1 cellular context compared by ENCODE assay signal in the genomic region with DNA sequence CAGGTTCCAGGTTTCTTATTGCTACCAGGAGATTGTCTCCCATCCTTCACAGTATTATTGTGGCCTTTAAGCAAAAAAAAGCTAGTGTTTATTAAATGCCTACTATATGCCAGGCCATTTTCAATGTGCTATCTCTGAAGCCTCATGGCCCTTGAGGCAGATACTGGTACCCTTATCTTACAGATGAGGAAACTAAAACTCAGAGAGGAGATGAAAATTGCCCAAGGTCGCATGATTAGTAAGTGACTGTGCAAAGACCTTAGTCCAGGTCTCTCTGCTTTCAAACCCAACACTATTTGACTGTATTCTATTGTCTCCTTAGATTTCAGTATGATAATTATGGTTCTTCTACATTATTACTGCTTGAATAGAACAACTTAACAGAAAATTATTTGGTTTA.
TF ChIP-seq lines count a peak whose summit lies in the region.

No MANE protein-coding gene starts in this region.

TF ChIP-seq in H1, 55 proteins besides CTCF, POLR2A, EP300 and RAD21:
- TF ChIP-seq, protein P1, sequence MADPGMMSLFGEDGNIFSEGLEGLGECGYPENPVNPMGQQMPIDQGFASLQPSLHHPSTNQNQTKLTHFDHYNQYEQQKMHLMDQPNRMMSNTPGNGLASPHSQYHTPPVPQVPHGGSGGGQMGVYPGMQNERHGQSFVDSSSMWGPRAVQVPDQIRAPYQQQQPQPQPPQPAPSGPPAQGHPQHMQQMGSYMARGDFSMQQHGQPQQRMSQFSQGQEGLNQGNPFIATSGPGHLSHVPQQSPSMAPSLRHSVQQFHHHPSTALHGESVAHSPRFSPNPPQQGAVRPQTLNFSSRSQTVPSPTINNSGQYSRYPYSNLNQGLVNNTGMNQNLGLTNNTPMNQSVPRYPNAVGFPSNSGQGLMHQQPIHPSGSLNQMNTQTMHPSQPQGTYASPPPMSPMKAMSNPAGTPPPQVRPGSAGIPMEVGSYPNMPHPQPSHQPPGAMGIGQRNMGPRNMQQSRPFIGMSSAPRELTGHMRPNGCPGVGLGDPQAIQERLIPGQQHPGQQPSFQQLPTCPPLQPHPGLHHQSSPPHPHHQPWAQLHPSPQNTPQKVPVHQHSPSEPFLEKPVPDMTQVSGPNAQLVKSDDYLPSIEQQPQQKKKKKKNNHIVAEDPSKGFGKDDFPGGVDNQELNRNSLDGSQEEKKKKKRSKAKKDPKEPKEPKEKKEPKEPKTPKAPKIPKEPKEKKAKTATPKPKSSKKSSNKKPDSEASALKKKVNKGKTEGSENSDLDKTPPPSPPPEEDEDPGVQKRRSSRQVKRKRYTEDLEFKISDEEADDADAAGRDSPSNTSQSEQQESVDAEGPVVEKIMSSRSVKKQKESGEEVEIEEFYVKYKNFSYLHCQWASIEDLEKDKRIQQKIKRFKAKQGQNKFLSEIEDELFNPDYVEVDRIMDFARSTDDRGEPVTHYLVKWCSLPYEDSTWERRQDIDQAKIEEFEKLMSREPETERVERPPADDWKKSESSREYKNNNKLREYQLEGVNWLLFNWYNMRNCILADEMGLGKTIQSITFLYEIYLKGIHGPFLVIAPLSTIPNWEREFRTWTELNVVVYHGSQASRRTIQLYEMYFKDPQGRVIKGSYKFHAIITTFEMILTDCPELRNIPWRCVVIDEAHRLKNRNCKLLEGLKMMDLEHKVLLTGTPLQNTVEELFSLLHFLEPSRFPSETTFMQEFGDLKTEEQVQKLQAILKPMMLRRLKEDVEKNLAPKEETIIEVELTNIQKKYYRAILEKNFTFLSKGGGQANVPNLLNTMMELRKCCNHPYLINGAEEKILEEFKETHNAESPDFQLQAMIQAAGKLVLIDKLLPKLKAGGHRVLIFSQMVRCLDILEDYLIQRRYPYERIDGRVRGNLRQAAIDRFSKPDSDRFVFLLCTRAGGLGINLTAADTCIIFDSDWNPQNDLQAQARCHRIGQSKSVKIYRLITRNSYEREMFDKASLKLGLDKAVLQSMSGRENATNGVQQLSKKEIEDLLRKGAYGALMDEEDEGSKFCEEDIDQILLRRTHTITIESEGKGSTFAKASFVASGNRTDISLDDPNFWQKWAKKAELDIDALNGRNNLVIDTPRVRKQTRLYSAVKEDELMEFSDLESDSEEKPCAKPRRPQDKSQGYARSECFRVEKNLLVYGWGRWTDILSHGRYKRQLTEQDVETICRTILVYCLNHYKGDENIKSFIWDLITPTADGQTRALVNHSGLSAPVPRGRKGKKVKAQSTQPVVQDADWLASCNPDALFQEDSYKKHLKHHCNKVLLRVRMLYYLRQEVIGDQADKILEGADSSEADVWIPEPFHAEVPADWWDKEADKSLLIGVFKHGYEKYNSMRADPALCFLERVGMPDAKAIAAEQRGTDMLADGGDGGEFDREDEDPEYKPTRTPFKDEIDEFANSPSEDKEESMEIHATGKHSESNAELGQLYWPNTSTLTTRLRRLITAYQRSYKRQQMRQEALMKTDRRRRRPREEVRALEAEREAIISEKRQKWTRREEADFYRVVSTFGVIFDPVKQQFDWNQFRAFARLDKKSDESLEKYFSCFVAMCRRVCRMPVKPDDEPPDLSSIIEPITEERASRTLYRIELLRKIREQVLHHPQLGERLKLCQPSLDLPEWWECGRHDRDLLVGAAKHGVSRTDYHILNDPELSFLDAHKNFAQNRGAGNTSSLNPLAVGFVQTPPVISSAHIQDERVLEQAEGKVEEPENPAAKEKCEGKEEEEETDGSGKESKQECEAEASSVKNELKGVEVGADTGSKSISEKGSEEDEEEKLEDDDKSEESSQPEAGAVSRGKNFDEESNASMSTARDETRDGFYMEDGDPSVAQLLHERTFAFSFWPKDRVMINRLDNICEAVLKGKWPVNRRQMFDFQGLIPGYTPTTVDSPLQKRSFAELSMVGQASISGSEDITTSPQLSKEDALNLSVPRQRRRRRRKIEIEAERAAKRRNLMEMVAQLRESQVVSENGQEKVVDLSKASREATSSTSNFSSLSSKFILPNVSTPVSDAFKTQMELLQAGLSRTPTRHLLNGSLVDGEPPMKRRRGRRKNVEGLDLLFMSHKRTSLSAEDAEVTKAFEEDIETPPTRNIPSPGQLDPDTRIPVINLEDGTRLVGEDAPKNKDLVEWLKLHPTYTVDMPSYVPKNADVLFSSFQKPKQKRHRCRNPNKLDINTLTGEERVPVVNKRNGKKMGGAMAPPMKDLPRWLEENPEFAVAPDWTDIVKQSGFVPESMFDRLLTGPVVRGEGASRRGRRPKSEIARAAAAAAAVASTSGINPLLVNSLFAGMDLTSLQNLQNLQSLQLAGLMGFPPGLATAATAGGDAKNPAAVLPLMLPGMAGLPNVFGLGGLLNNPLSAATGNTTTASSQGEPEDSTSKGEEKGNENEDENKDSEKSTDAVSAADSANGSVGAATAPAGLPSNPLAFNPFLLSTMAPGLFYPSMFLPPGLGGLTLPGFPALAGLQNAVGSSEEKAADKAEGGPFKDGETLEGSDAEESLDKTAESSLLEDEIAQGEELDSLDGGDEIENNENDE (IDR thresholded peaks at IDR 0.05; ENCODE audit: insufficient replicate concordance, low read length), result no peak
- TF ChIP-seq SRF (IDR thresholded peaks at IDR 0.05; ENCODE audit: low read depth, low read length), result no peak
- no peak for TF ChIP-seq CTBP2 (IDR thresholded peaks at IDR 0.05; ENCODE audit: borderline replicate concordance, insufficient read depth, insufficient read length, low read length)
- TF ChIP-seq BACH1 (IDR thresholded peaks at IDR 0.05; ENCODE audit: low read length), result no peak
- TF ChIP-seq PHF8 (conservative IDR thresholded peaks at IDR 0.05; ENCODE audit: low read depth, low read length), result no peak
- TF ChIP-seq BRCA1 (IDR thresholded peaks at IDR 0.05; ENCODE audit: low read depth, low read length), result no peak
